ENCODE assay signal across 25 cellular contexts in genomic region chr5:138157626-138158025, GRCh38. TPM values are rescaled to one million over a fixed set of nuclear protein-coding genes. Genes with fewer than 3 reads are reported as not detected.
"Had no signal": no experiment of that assay in that cellular context is flagged by ENCODE, and none has a peak within 500 bp of the region (broad histone marks: within the 10 kb centered on the region; RNA-seq: fewer than 3 reads in every experiment).

No MANE protein-coding gene starts in this region.

- DNase-seq: Karpas-422, KG1, MG63, NCI-H1092, NCI-H1105 treated with DMSO at 0.1 percent for 48 hours, NCI-H1417 treated with DMSO at 0.1 percent for 48 hours, NCI-H146, NCI-H1694 treated with DMSO at 0.1 percent for 48 hours, NCI-H1930, NCI-H2081, NCI-H2107, NCI-H2227 treated with DMSO at 0.1 percent for 48 hours, NCI-H524 treated with DMSO at 0.1 percent for 48 hours, NCI-H69, NCI-H774, PC-9, Right ventricle myocardium superior, RPMI8226, SIG-M5, SK-N-SH, SW 1271 had no signal

- H3K4me3 ChIP-seq: MG63, PC-9, SJSA1 had no signal

- H3K27ac ChIP-seq: PC-9, SJSA1 had no signal

- H2AFZ ChIP-seq: PC-9 had no signal

- H3K9me3 ChIP-seq: MG63, SJSA1, SK-N-SH had no signal

- H3K9ac ChIP-seq: SK-N-SH had no signal

- H3K4me1 ChIP-seq: SJSA1 had no signal

- H3K4me2 ChIP-seq: PC-9, SK-N-SH had no signal

- FAIRE-seq: RCC 7860 had no signal

- H3K27me3 ChIP-seq: MG63, SJSA1 had no signal

RNA-seq across cellular contexts. Expression of gene NME5, which starts 18.4 kb away (rescaled TPM):
- total RNA-seq: HT-29, OCI-LY7, SJSA1 had no signal
